9 cellular contexts compared by ENCODE assay signal in the genomic region with DNA sequence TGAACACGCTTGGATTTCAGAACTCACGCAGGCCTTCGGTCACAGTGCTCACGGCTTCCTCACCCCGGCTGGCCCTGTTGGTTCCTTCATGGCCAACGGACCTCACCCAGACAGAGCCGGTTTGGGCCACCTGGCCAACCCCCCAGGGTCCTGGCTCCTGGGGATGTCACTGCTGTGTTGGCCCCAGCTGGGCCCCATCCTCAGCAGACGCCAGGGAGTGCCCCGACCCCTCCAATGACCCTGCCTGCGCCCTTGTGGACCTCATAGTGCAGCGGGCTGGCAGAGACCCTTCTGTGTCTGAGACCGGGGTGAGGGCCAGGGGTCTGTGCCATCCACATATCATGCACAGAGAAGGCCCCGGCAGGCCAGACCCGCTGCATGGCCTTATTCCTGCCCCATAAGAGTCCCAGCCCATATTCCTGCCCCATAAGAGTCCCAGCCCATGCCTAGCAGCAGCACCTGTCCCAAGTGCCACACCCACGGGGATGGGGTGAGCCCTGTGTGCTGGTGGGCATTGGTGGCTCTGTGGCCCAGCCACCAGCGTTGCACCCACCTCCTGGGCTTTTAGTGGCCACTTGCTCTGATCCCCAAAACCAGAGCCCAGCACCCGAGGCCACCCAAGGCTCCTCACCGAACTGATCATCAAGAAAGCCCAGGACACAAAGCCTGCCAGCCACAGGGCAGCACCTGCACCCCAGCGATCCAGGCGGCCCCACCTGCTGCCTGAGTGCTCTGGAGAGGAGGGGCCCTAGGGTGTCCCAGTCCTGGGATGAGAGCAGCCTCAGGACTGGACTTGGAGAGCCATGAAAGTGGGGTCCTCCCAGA. TPM values are rescaled to one million over a fixed set of nuclear protein-coding genes. Genes with fewer than 3 reads are reported as not detected.
DNase-seq lines count a peak whose midpoint lies in the region; ATAC-seq and TF ChIP-seq lines count a peak whose summit lies in the region.
"Had no signal": no experiment of that assay in that cellular context is flagged by ENCODE, and none has a peak within 500 bp of the region (broad histone marks: within the 10 kb centered on the region; RNA-seq: fewer than 3 reads in every experiment).

No MANE protein-coding gene starts in this region.

- H3K36me3 ChIP-seq in lung (ENCODE audit: control insufficient read depth in 2 of 2, insufficient read depth in 2 of 2, low read length in 2 of 2) (peaks cover 0 to 2% of the 10 kb centered on the region in 2 donors), upper lobe of left lung (peaks cover 0 to 12% (median 4%) of the 10 kb centered on the region in 4 donors)
- H3K36me3 ChIP-seq: cardiac muscle cell had no signal

- peak; percentile 57 for DNase-seq in activated CD8-positive, alpha-beta memory T cell treated with anti-CD3 and anti-CD28 coated beads for 24 hours
- DNase-seq in activated CD8-positive, alpha-beta memory T cell treated with anti-CD3 and anti-CD28 coated beads, Interleukin-2, amount 50 U/mL, for 4 hours, result no peak
- DNase-seq in activated T-cell treated with anti-CD3 and anti-CD28 coated beads, Interleukin-2, amount 50 U/mL, for 48 hours, result peak; percentile 14 to 17
- DNase-seq in lung (ENCODE audit: low spot score) (peak; percentile 28), upper lobe of left lung (peak; percentile 21 to 62), cerebellum (ENCODE audit: low spot score) (no peak), medulla oblongata (ENCODE audit: extremely low spot score) (no peak)

- no peaks in the 10 kb centered on the region for H3K9me3 ChIP-seq in lung (ENCODE audit: control insufficient read depth in 2 of 2, insufficient read depth in 1 of 2, low read length in 1 of 2)
- H3K9me3 ChIP-seq in upper lobe of left lung, result no peaks in the 10 kb centered on the region

- no peak for TF ChIP-seq EP300 in upper lobe of left lung (IDR thresholded peaks at IDR 0.05)

- no peak for TF ChIP-seq POLR2A in upper lobe of left lung (IDR thresholded peaks at IDR 0.05)

- H3K4me1 ChIP-seq in lung (ENCODE audit: control insufficient read depth in 2 of 2, insufficient read depth in 2 of 2, low read length in 2 of 2) (peaks cover 0 to 16% of the 10 kb centered on the region in 2 donors), upper lobe of left lung (peaks cover 15 to 29% (median 16%) of the 10 kb centered on the region in 4 donors)

- H3K27me3 ChIP-seq in lung (ENCODE audit: control insufficient read depth, insufficient read depth) (no peaks in the 10 kb centered on the region), upper lobe of left lung (no peaks in the 10 kb centered on the region)
- H3K27me3 ChIP-seq: cardiac muscle cell had no signal

- ATAC-seq in lung (ENCODE audit: insufficient read depth, low FRiP score) (no peak), upper lobe of left lung (ENCODE audit: low FRiP score in 2 of 2) (no peak), HG02970 (IDR thresholded peaks at IDR 0.05; ENCODE audit: low FRiP score, unreplicated experiment) (no peak)

- TF ChIP-seq CTCF in lung (IDR thresholded peaks at IDR 0.05; ENCODE audit: control extremely low read depth, extremely low read depth), result no peak
- no peak for TF ChIP-seq CTCF in upper lobe of left lung (IDR thresholded peaks at IDR 0.05)

- WGBS in lung, 2 donors, result 92 to 98% methylated on average over 20 of the region's 20 CpGs
- 96% methylated on average over 20 of the region's 20 CpGs; no CpG with 5 or more reads in 1 of the 2 donors for WGBS in upper lobe of left lung, 2 donors

- H3K27ac ChIP-seq in lung (ENCODE audit: low read depth in 1 of 2, low read length in 1 of 2), result no peak overlapping the region
- H3K27ac ChIP-seq in upper lobe of left lung, result peak overlapping the region in 3 of 4 donors; percentile 91 to 96 (median 92)

- no peak overlapping the region for H3K4me3 ChIP-seq in lung
- H3K4me3 ChIP-seq in upper lobe of left lung, result peak overlapping the region in 1 of 4 donors; percentile 86

RNA-seq across cellular contexts. Expression of gene LPCAT1, which starts 1.3 kb away (rescaled TPM):
- 100 to 1,000 TPM; 320 to 565 TPM for total RNA-seq in lung
- 100 to 1,000 TPM; 198 to 669 TPM for polyA plus RNA-seq in lung
- 100 to 1,000 TPM; 403 to 922 (median 538) TPM for total RNA-seq in upper lobe of left lung
- total RNA-seq in cerebellum, result 82.4 TPM

Comparison
In these comparisons a context has a peak if more than half of its experiments do, and no peak if none do; other contexts are left out.
1. DNase-seq: peak in activated CD8-positive, alpha-beta memory T cell treated with anti-CD3 and anti-CD28 coated beads for 24 hours (single experiment), activated T-cell treated with anti-CD3 and anti-CD28 coated beads, Interleukin-2, amount 50 U/mL, for 48 hours (2 of 2), lung (single experiment) and upper lobe of left lung (2 of 2); none in activated CD8-positive, alpha-beta memory T cell treated with anti-CD3 and anti-CD28 coated beads, Interleukin-2, amount 50 U/mL, for 4 hours (single experiment), cerebellum (single experiment) and medulla oblongata (single experiment).
2. H3K27ac ChIP-seq: peak in upper lobe of left lung (3 of 4); none in lung (0 of 2).